8 cellular contexts compared by ENCODE assay signal in genomic region chr15:78872972-78873795, GRCh38. TPM values are rescaled to one million over a fixed set of nuclear protein-coding genes. Genes with fewer than 3 reads are reported as not detected.
DNase-seq lines count a peak whose midpoint lies in the region; ATAC-seq, FAIRE-seq and TF ChIP-seq lines count a peak whose summit lies in the region.

No MANE protein-coding gene starts in this region.

- TF ChIP-seq POLR2A in GM12892 (IDR thresholded peaks at IDR 0.05; ENCODE audit: low read depth, low read length) (peak; percentile 77), uterus (IDR thresholded peaks at IDR 0.05) (peak in 1 of 2 donors; percentile 75)

- no peaks in the 10 kb centered on the region for H3K27me3 Mint-ChIP-seq in T-helper 1 cell treated with Interleukin-12 subunit alpha and Interleukin-12 subunit beta and Interleukin-4 antibody, amounts not matched to agents 30 μg/mL and 1 μg/mL, for 36 hours (ENCODE audit: low read depth)

- H3K36me3 Mint-ChIP-seq in T-helper 1 cell treated with Interleukin-12 subunit alpha and Interleukin-12 subunit beta and Interleukin-4 antibody, amounts not matched to agents 30 μg/mL and 1 μg/mL, for 36 hours (ENCODE audit: low read depth), result peaks cover 14% of the 10 kb centered on the region

- DNase-seq in GM12892 (ENCODE audit: insufficient read length), result peak; percentile 60
- DNase-seq in NCI-H1436 treated with DMSO at 0.1 percent for 48 hours (lab: John Stamatoyannopoulos, UW), result peak; percentile 70
- DNase-seq in amygdala (lab: John Stamatoyannopoulos, UW), result peak in 52 of 56 donors; percentile 18 to 90 (median 75)
- peak; percentile 77 for DNase-seq in right atrium auricular region (ENCODE audit: low spot score)
- DNase-seq in putamen (ENCODE audit: low spot score), result peak; percentile 83
- DNase-seq in uterus, result peak; percentile 70 to 72

- H3K4me1 ChIP-seq in right atrium auricular region (peaks cover 0 to 43% of the 10 kb centered on the region in 2 donors), uterus (peaks cover 0 to 3% of the 10 kb centered on the region in 2 donors)

- H3K27ac ChIP-seq in right atrium auricular region (peak overlapping the region; percentile 100), uterus (peak overlapping the region; percentile 95 to 98)

- H3K9me3 ChIP-seq in right atrium auricular region (no peaks in the 10 kb centered on the region), uterus (no peaks in the 10 kb centered on the region)

- FAIRE-seq in GM12892 (lab: Jason Lieb, UNC), result peak; percentile 90

- H3K27me3 ChIP-seq in right atrium auricular region (no peaks in the 10 kb centered on the region), uterus (no peaks in the 10 kb centered on the region)

- H3K27ac Mint-ChIP-seq in T-helper 1 cell treated with Interleukin-12 subunit alpha and Interleukin-12 subunit beta and Interleukin-4 antibody, amounts not matched to agents 30 μg/mL and 1 μg/mL, for 36 hours, result peak overlapping the region; percentile 100

- intact Hi-C loops in uterus (cut with DNase I; ENCODE audit: low total_unique reads), result no loop called here

- H3K9me3 Mint-ChIP-seq in T-helper 1 cell treated with Interleukin-12 subunit alpha and Interleukin-12 subunit beta and Interleukin-4 antibody, amounts not matched to agents 30 μg/mL and 1 μg/mL, for 36 hours, result no peaks in the 10 kb centered on the region

- peaks cover 29% of the 10 kb centered on the region for H3K4me1 Mint-ChIP-seq in T-helper 1 cell treated with Interleukin-12 subunit alpha and Interleukin-12 subunit beta and Interleukin-4 antibody, amounts not matched to agents 30 μg/mL and 1 μg/mL, for 36 hours (ENCODE audit: low read depth)

- peak; percentile 70 for ATAC-seq in HG02840 (IDR thresholded peaks at IDR 0.05; ENCODE audit: low FRiP score, unreplicated experiment)

- H3K4me3 Mint-ChIP-seq in T-helper 1 cell treated with Interleukin-12 subunit alpha and Interleukin-12 subunit beta and Interleukin-4 antibody, amounts not matched to agents 30 μg/mL and 1 μg/mL, for 36 hours, result peak overlapping the region; percentile 99

- H3K4me3 ChIP-seq in right atrium auricular region (peak overlapping the region; percentile 86 to 100), uterus (peak overlapping the region; percentile 82 to 93)

- H3K36me3 ChIP-seq in right atrium auricular region, result no peaks in the 10 kb centered on the region
- H3K36me3 ChIP-seq in uterus, result no peaks in the 10 kb centered on the region

- peak; percentile 19 to 45 for TF ChIP-seq CTCF in right atrium auricular region (IDR thresholded peaks at IDR 0.05)
- TF ChIP-seq CTCF in uterus (IDR thresholded peaks at IDR 0.05), result peak in 2 of 4 experiments; percentile 29 to 37

RNA-seq across cellular contexts. Expression of gene MORF4L1, which starts 0.5 kb away (rescaled TPM):
- polyA plus RNA-seq in GM12892 (2012; ENCODE audit: missing spikeins), result 421 TPM
- total RNA-seq in right atrium auricular region, result 100 to 1,000 TPM; 330 to 368 TPM
- 100 to 1,000 TPM; 106 to 955 (median 278) TPM for total RNA-seq in uterus

Comparison
In these comparisons a context has a peak if more than half of its experiments do, and no peak if none do; other contexts are left out.
1. Peak in every context shown above with its lines: DNase-seq, ATAC-seq, H3K4me3 ChIP-seq and H3K27ac ChIP-seq.